32 cellular contexts compared by ENCODE assay signal in the genomic region with DNA sequence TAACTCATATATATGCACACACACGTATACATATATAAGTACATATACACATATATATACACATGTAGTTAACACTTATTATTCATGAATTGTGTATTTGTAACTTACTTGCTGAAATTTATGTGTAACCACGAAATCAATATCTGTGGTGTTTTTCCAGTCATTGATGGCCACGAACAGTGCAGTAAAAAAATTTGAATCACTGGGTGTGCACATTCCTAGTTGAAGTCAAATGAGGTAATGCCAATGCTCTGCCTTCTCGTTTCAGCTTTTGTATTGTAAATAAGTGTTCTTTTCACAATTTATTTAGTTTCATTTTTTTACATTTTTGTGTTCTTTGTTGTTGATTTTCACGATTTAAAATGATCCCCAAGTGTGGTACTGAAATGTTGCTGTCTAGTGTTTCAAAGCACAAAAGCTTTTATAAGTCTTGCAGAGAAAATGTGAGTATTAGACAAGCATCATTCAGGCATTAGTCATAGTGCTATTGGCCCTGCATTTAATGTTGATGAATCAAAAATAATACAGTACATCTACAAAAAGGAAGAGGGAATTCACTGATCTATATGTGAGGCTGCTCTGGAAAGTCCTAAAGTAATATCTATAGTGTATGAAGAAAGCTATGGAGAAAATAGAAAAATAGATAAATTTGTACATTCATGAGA.
A peak's percentile ranks its signal among the peaks of the same experiment; 100 is the strongest.
DNase-seq lines count a peak whose midpoint lies in the region; ATAC-seq and TF ChIP-seq lines count a peak whose summit lies in the region.
"Had no signal": no experiment of that assay in that cellular context is flagged by ENCODE, and none has a peak within 500 bp of the region (broad histone marks: within the 10 kb centered on the region; RNA-seq: fewer than 3 reads in every experiment).

No MANE protein-coding gene starts in this region.

- no peak for ATAC-seq in GM23338
- no peak for ATAC-seq in foreskin keratinocyte
- ATAC-seq in GM18519 (IDR thresholded peaks at IDR 0.05; ENCODE audit: low FRiP score, unreplicated experiment): no peak
- ATAC-seq: naive thymus-derived CD4-positive, alpha-beta T cell had no signal

- no peaks in the 10 kb centered on the region for H3K79me2 ChIP-seq in GM23338 (replicated peaks; ENCODE audit: insufficient read depth)
- no peaks in the 10 kb centered on the region for H3K79me2 ChIP-seq in neural cell (replicated peaks; ENCODE audit: insufficient read depth, low read length)

- H3K4me1 Mint-ChIP-seq in GM23338: peaks cover 43% of the 10 kb centered on the region
- no peaks in the 10 kb centered on the region for H3K4me1 Mint-ChIP-seq in activated naive CD8-positive, alpha-beta T cell treated with anti-CD3 and anti-CD28 coated beads for 36 hours
- H3K4me1 Mint-ChIP-seq: activated CD4-positive, alpha-beta memory T cell treated with anti-CD3 and anti-CD28 coated beads, Interleukin-2, amount 10 ng/mL, durations not matched to agents 7 days and 5 days; CD14-positive monocyte; naive thymus-derived CD4-positive, alpha-beta T cell had no signal

- H3K27me3 ChIP-seq in GM23338 (ENCODE audit: insufficient read depth) (no peaks in the 10 kb centered on the region), foreskin keratinocyte (no peaks in the 10 kb centered on the region), neural cell (ENCODE audit: insufficient read depth, low read depth, low read length) (no peaks in the 10 kb centered on the region)
- H3K27me3 ChIP-seq: adrenal gland, tibial artery had no signal

- H4K20me1 ChIP-seq in GM23338 (replicated peaks; ENCODE audit: insufficient read depth): no peaks in the 10 kb centered on the region
- H4K20me1 ChIP-seq in neural cell (ENCODE audit: insufficient read depth): no peaks in the 10 kb centered on the region

- H3K4me2 ChIP-seq in GM23338 (peak overlapping the region; percentile 34), neural cell (ENCODE audit: low read length) (no peak overlapping the region)

- peak overlapping the region; percentile 8; the same call in 1 of the 3 replicates for H3K4me3 Mint-ChIP-seq in GM23338
- H3K4me3 Mint-ChIP-seq in activated naive CD8-positive, alpha-beta T cell treated with anti-CD3 and anti-CD28 coated beads for 36 hours: no peak overlapping the region
- H3K4me3 Mint-ChIP-seq: activated CD4-positive, alpha-beta memory T cell treated with anti-CD3 and anti-CD28 coated beads, Interleukin-2, amount 10 ng/mL, durations not matched to agents 7 days and 5 days; activated naive CD4-positive, alpha-beta T cell treated with anti-CD3 and anti-CD28 coated beads for 36 hours; activated T-helper 1 cell treated with anti-CD3 and anti-CD28 coated beads, Interleukin-12 subunit alpha, Interleukin-12 subunit beta, Interleukin-2, Interleukin-4 antibody, amounts not matched to agents 30 ng/mL and 10 ng/mL and 1 ng/mL, durations not matched to agents 14 hours and 24 hours and 36 hours; CD14-positive monocyte; mesothelial cell of epicardium; naive thymus-derived CD4-positive, alpha-beta T cell had no signal

- H3K36me3 ChIP-seq in GM23338 (ENCODE audit: insufficient read depth): no peaks in the 10 kb centered on the region
- H3K36me3 ChIP-seq in neural cell (ENCODE audit: insufficient read depth, low read length): no peaks in the 10 kb centered on the region
- H3K36me3 ChIP-seq: adrenal gland, left ventricle myocardium inferior, prostate gland, tibial artery had no signal

- H3F3A ChIP-seq in GM23338 (replicated peaks; ENCODE audit: low read depth) (no peaks in the 10 kb centered on the region), neural cell (ENCODE audit: insufficient read depth, low read length, poor library complexity, severe bottlenecking) (peaks cover 4% of the 10 kb centered on the region)

- H3K4me3 ChIP-seq in GM23338 (no peak overlapping the region), neural cell (ENCODE audit: low read length) (no peak overlapping the region)
- H3K4me3 ChIP-seq: adrenal gland, left ventricle myocardium inferior, prostate gland, tibial artery had no signal

- H3K27ac ChIP-seq in GM23338 (ENCODE audit: low read depth) (no peak overlapping the region), foreskin keratinocyte (no peak overlapping the region), neural cell (ENCODE audit: low read length) (peak overlapping the region; percentile 35)
- H3K27ac ChIP-seq: adrenal gland, left ventricle myocardium inferior, prostate gland, tibial artery had no signal

- H3K4me1 ChIP-seq in GM23338 (ENCODE audit: insufficient read depth): peaks cover 41% of the 10 kb centered on the region
- H3K4me1 ChIP-seq in foreskin keratinocyte: no peaks in the 10 kb centered on the region
- H3K4me1 ChIP-seq: adrenal gland, left ventricle myocardium inferior, prostate gland, tibial artery had no signal

- peaks cover 15% of the 10 kb centered on the region for H3K9me3 Mint-ChIP-seq in GM23338
- H3K9me3 Mint-ChIP-seq in activated naive CD8-positive, alpha-beta T cell treated with anti-CD3 and anti-CD28 coated beads for 36 hours: peaks cover 10% of the 10 kb centered on the region

- no peak for TF ChIP-seq RAD21 in neural cell (conservative IDR thresholded peaks at IDR 0.05)

- TF ChIP-seq CTCF in GM23338 (conservative IDR thresholded peaks at IDR 0.05; ENCODE audit: low read depth in 2 of 2): no peak
- TF ChIP-seq CTCF in foreskin keratinocyte (conservative IDR thresholded peaks at IDR 0.05): no peak
- no peak for TF ChIP-seq CTCF in neural cell (IDR thresholded peaks at IDR 0.05; ENCODE audit: poor library complexity, severe bottlenecking)

- H3K27me3 Mint-ChIP-seq in GM23338 (ENCODE audit: insufficient read depth, low read depth, poor library complexity): peaks cover 5% of the 10 kb centered on the region
- no peaks in the 10 kb centered on the region for H3K27me3 Mint-ChIP-seq in activated naive CD8-positive, alpha-beta T cell treated with anti-CD3 and anti-CD28 coated beads for 36 hours
- H3K27me3 Mint-ChIP-seq: activated CD4-positive, alpha-beta memory T cell treated with anti-CD3 and anti-CD28 coated beads, Interleukin-2, amount 10 ng/mL, durations not matched to agents 7 days and 5 days; naive thymus-derived CD4-positive, alpha-beta T cell had no signal

- no peak for DNase-seq in GM23338 (ENCODE audit: low spot score)
- peak; percentile 0 for DNase-seq in RKO (ENCODE audit: low spot score)
- DNase-seq in foreskin keratinocyte: peak; percentile 7 to 55
- no peak for DNase-seq in retina
- DNase-seq in SIG-M5 (lab: John Stamatoyannopoulos, UW): no peak
- DNase-seq in activated naive CD8-positive, alpha-beta T cell treated with anti-CD3 and anti-CD28 coated beads for 36 hours: no peak
- DNase-seq: activated CD4-positive, alpha-beta memory T cell treated with anti-CD3 and anti-CD28 coated beads, Interleukin-2, amount 10 ng/mL, durations not matched to agents 7 days and 5 days; activated CD4-positive, alpha-beta T cell treated with anti-CD3 and anti-CD28 coated beads for 1 hour; activated CD8-positive, alpha-beta memory T cell treated with anti-CD3 and anti-CD28 coated beads, Interleukin-2, amount 50 U/mL, for 48 hours; activated naive CD4-positive, alpha-beta T cell treated with anti-CD3 and anti-CD28 coated beads for 36 hours; adrenal gland; DMS79; GDM1; glutamatergic neuron; KG1; left ventricle myocardium inferior; naive thymus-derived CD4-positive, alpha-beta T cell; NCI-H1417 treated with DMSO at 0.1 percent for 48 hours; NCI-H2029 treated with DMSO at 0.1 percent for 48 hours; NCI-H2227 treated with DMSO at 0.1 percent for 48 hours; NCI-H526 treated with DMSO at 0.1 percent for 48 hours; nucleus accumbens; SHP77; stimulated activated CD4-positive, alpha-beta T cell treated with anti-CD3 and anti-CD28 coated beads, Interleukin-15, amount 100 ng/mL, for 24 hours; stimulated activated CD4-positive, alpha-beta T cell treated with anti-CD3 and anti-CD28 coated beads, Interleukin-4, amount 100 ng/mL, for 4 hours; tibial artery had no signal

- H3K9me2 ChIP-seq in GM23338 (ENCODE audit: insufficient read depth) (peaks cover 4% of the 10 kb centered on the region; the same call in 1 of the 2 replicates), neural cell (ENCODE audit: insufficient read depth, low read length) (no peaks in the 10 kb centered on the region)

- H3K9me3 ChIP-seq in neural cell (ENCODE audit: low read length): no peaks in the 10 kb centered on the region
- H3K9me3 ChIP-seq: adrenal gland, left ventricle myocardium inferior, prostate gland, tibial artery had no signal

- no peak overlapping the region for H3K9ac ChIP-seq in neural cell (ENCODE audit: low read length)

- H2AFZ ChIP-seq in GM23338 (no peak overlapping the region), neural cell (ENCODE audit: low read depth, low read length) (no peak overlapping the region)

- H3K27ac Mint-ChIP-seq in GM23338: no peak overlapping the region
- H3K27ac Mint-ChIP-seq in activated naive CD8-positive, alpha-beta T cell treated with anti-CD3 and anti-CD28 coated beads for 36 hours: no peak overlapping the region
- H3K27ac Mint-ChIP-seq: activated CD4-positive, alpha-beta memory T cell treated with anti-CD3 and anti-CD28 coated beads, Interleukin-2, amount 10 ng/mL, durations not matched to agents 7 days and 5 days; activated naive CD4-positive, alpha-beta T cell treated with anti-CD3 and anti-CD28 coated beads for 36 hours; activated T-helper 1 cell treated with anti-CD3 and anti-CD28 coated beads, Interleukin-12 subunit alpha, Interleukin-12 subunit beta, Interleukin-2, Interleukin-4 antibody, amounts not matched to agents 30 ng/mL and 10 ng/mL and 1 ng/mL, durations not matched to agents 14 hours and 24 hours and 36 hours; CD14-positive monocyte; mesothelial cell of epicardium; naive thymus-derived CD4-positive, alpha-beta T cell had no signal

- H3K36me3 Mint-ChIP-seq in GM23338 (ENCODE audit: low read depth): peaks cover 13% of the 10 kb centered on the region
- no peaks in the 10 kb centered on the region for H3K36me3 Mint-ChIP-seq in activated naive CD8-positive, alpha-beta T cell treated with anti-CD3 and anti-CD28 coated beads for 36 hours
- H3K36me3 Mint-ChIP-seq: CD14-positive monocyte, mesothelial cell of epicardium had no signal

- no peak for TF ChIP-seq EP300 in neural cell (conservative IDR thresholded peaks at IDR 0.05; ENCODE audit: poor library complexity, severe bottlenecking)

TF ChIP-seq in GM23338, 12 proteins besides CTCF, POLR2A, EP300 and RAD21 (continues in another document):
- TF ChIP-seq CREB1 (CRISPR knock-in tag; IDR thresholded peaks at IDR 0.05; ENCODE audit: low read depth) (no peak), JUNB (IDR thresholded peaks at IDR 0.05; ENCODE audit: unreplicated experiment) (no peak), ZNF114 (CRISPR knock-in tag; IDR thresholded peaks at IDR 0.05) (no peak), NANOG (IDR thresholded peaks at IDR 0.05; ENCODE audit: borderline replicate concordance) (no peak), EZH2phosphoT487 (IDR thresholded peaks at IDR 0.05; ENCODE audit: unreplicated experiment) (no peak)

TF ChIP-seq in neural cell, 6 proteins besides CTCF, POLR2A, EP300 and RAD21 (continues in another document):
- no peak for TF ChIP-seq EZH2 (IDR thresholded peaks at IDR 0.05; ENCODE audit: borderline replicate concordance, insufficient read depth, low read length, poor library complexity, severe bottlenecking)

Comparison
In these comparisons a context has a peak if more than half of its experiments do, and no peak if none do; other contexts are left out.
1. DNase-seq: peak in RKO (single experiment) and foreskin keratinocyte (2 of 2); none in GM23338 (single experiment), retina (single experiment), SIG-M5 (single experiment) and activated naive CD8-positive, alpha-beta T cell treated with anti-CD3 and anti-CD28 coated beads for 36 hours (single experiment).